20 cellular contexts compared by ENCODE assay signal in the genomic region with DNA sequence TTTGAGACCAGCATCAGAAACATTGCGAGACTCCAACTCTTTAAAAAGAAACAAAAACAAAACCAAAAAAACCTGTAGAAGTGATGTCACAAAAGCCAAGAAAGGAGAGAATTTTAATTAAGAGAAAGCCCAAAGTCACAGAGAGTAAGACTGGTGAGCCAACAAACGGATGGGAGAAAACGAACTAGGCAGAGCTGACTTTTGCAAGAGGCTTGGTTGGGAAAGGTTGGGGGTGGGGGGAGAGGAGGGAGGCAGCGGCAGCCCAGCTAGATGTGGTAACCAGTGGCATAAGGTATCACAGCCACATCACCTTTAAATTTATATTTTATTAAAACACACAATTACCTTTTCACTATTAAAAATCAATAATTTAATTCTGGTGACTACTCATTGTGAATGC. TPM values are rescaled to one million over a fixed set of nuclear protein-coding genes. Genes with fewer than 3 reads are reported as not detected.
DNase-seq lines count a peak whose midpoint lies in the region; ATAC-seq and TF ChIP-seq lines count a peak whose summit lies in the region.
"Had no signal": no experiment of that assay in that cellular context is flagged by ENCODE, and none has a peak within 500 bp of the region (broad histone marks: within the 10 kb centered on the region; RNA-seq: fewer than 3 reads in every experiment).

No MANE protein-coding gene starts in this region.

- TF ChIP-seq CTCF in dorsolateral prefrontal cortex (IDR thresholded peaks at IDR 0.05 in 54 of 56, conservative IDR thresholded peaks at IDR 0.05 in 2 of 56; ENCODE audit: low read depth in 1 of 56, partially characterized antibody in 56 of 56) = no peak

- no peak overlapping the region for H3K4me3 Mint-ChIP-seq in stimulated activated naive CD8-positive, alpha-beta T cell treated with anti-CD3 and anti-CD28 coated beads, Interleukin-15, Interleukin-2, amounts not matched to agents 100 ng/mL and 50 ng/mL, for 24 hours
- no peak overlapping the region for H3K4me3 Mint-ChIP-seq in activated naive CD8-positive, alpha-beta T cell treated with anti-CD3 and anti-CD28 coated beads, Interleukin-2, amount 50 U/mL, for 24 hours
- H3K4me3 Mint-ChIP-seq: naive B cell had no signal

- ATAC-seq in stimulated activated naive CD8-positive, alpha-beta T cell treated with anti-CD3 and anti-CD28 coated beads, Interleukin-15, Interleukin-2, amounts not matched to agents 100 U/mL and 50 U/mL, for 24 hours = no peak
- no peak for ATAC-seq in activated naive CD8-positive, alpha-beta T cell treated with anti-CD3 and anti-CD28 coated beads, Interleukin-2, amount 50 U/mL, for 24 hours
- no peak for ATAC-seq in GM21423 (IDR thresholded peaks at IDR 0.05; ENCODE audit: unreplicated experiment)
- ATAC-seq in HG03108 (IDR thresholded peaks at IDR 0.05; ENCODE audit: unreplicated experiment) = no peak
- ATAC-seq: GM12878, Panc1 had no signal

- no peaks in the 10 kb centered on the region for H3K9me3 Mint-ChIP-seq in stimulated activated naive CD8-positive, alpha-beta T cell treated with anti-CD3 and anti-CD28 coated beads, Interleukin-15, Interleukin-2, amounts not matched to agents 100 ng/mL and 50 ng/mL, for 24 hours
- H3K9me3 Mint-ChIP-seq in activated naive CD8-positive, alpha-beta T cell treated with anti-CD3 and anti-CD28 coated beads, Interleukin-2, amount 50 U/mL, for 24 hours = no peaks in the 10 kb centered on the region
- H3K9me3 Mint-ChIP-seq: naive B cell had no signal

- peak overlapping the region; percentile 14 for H3K27ac Mint-ChIP-seq in stimulated activated naive CD8-positive, alpha-beta T cell treated with anti-CD3 and anti-CD28 coated beads, Interleukin-15, Interleukin-2, amounts not matched to agents 100 ng/mL and 50 ng/mL, for 24 hours
- peak overlapping the region; percentile 29 for H3K27ac Mint-ChIP-seq in activated naive CD8-positive, alpha-beta T cell treated with anti-CD3 and anti-CD28 coated beads, Interleukin-2, amount 50 U/mL, for 24 hours

- no peaks in the 10 kb centered on the region for H3K27me3 ChIP-seq in dorsolateral prefrontal cortex

- DNase-seq in stimulated activated naive CD8-positive, alpha-beta T cell treated with anti-CD3 and anti-CD28 coated beads, Interleukin-15, Interleukin-2, amounts not matched to agents 100 U/mL and 50 U/mL, for 24 hours = no peak
- DNase-seq in NOMO-1 treated with dmso at 0.1 percent for 144 hours (lab: John Stamatoyannopoulos, UW; ENCODE audit: unreplicated experiment) (peak; percentile 61), dorsolateral prefrontal cortex (no peak)
- DNase-seq in activated naive CD8-positive, alpha-beta T cell treated with anti-CD3 and anti-CD28 coated beads, Interleukin-2, amount 50 U/mL, for 24 hours = no peak
- DNase-seq: activated effector memory CD4-positive, alpha-beta T cell treated with anti-CD3 and anti-CD28 coated beads, Interleukin-2, amount 50 U/mL, for 16 hours; GDM1; islet precursor cell; KBM-7; naive B cell; NCI-H1105; NCI-H2171; posterior cingulate gyrus; stimulated activated CD4-positive, alpha-beta T cell treated with anti-CD3 and anti-CD28 coated beads, Interleukin-2, amount 100 ng/mL, for 24 hours had no signal

- intact Hi-C loops in dorsolateral prefrontal cortex (cut with DNase I) = no loop called here

- H3K4me3 ChIP-seq in dorsolateral prefrontal cortex = no peak overlapping the region
- H3K4me3 ChIP-seq: GM12878, lung, SK-N-MC had no signal

- no peaks in the 10 kb centered on the region for H3K27me3 Mint-ChIP-seq in stimulated activated naive CD8-positive, alpha-beta T cell treated with anti-CD3 and anti-CD28 coated beads, Interleukin-15, Interleukin-2, amounts not matched to agents 100 ng/mL and 50 ng/mL, for 24 hours
- H3K27me3 Mint-ChIP-seq in activated naive CD8-positive, alpha-beta T cell treated with anti-CD3 and anti-CD28 coated beads, Interleukin-2, amount 50 U/mL, for 24 hours = no peaks in the 10 kb centered on the region
- H3K27me3 Mint-ChIP-seq: naive B cell had no signal

- H3K4me1 Mint-ChIP-seq in stimulated activated naive CD8-positive, alpha-beta T cell treated with anti-CD3 and anti-CD28 coated beads, Interleukin-15, Interleukin-2, amounts not matched to agents 100 ng/mL and 50 ng/mL, for 24 hours (ENCODE audit: low read depth) = peaks cover 39% of the 10 kb centered on the region
- peaks cover 50% of the 10 kb centered on the region for H3K4me1 Mint-ChIP-seq in activated naive CD8-positive, alpha-beta T cell treated with anti-CD3 and anti-CD28 coated beads, Interleukin-2, amount 50 U/mL, for 24 hours

- H3K27ac ChIP-seq in dorsolateral prefrontal cortex = no peak overlapping the region
- H3K27ac ChIP-seq: SK-N-MC had no signal

- peaks cover 74% of the 10 kb centered on the region for H3K36me3 Mint-ChIP-seq in stimulated activated naive CD8-positive, alpha-beta T cell treated with anti-CD3 and anti-CD28 coated beads, Interleukin-15, Interleukin-2, amounts not matched to agents 100 ng/mL and 50 ng/mL, for 24 hours (ENCODE audit: low read depth)
- peaks cover 60% of the 10 kb centered on the region for H3K36me3 Mint-ChIP-seq in activated naive CD8-positive, alpha-beta T cell treated with anti-CD3 and anti-CD28 coated beads, Interleukin-2, amount 50 U/mL, for 24 hours (ENCODE audit: low read depth)

RNA-seq across cellular contexts. Expression of a gene that starts 23.5 kb away (rescaled TPM):
- total RNA-seq in dorsolateral prefrontal cortex = 10 to 100 TPM; 37.1 to 64.3 (median 48.9) TPM
